ENCODE assay signal across 6 cellular contexts in genomic region chr22:50626856-50627451, GRCh38. TPM values are rescaled to one million over a fixed set of nuclear protein-coding genes. Genes with fewer than 3 reads are reported as not detected.
A peak's percentile ranks its signal among the peaks of the same experiment; 100 is the strongest.
DNase-seq lines count a peak whose midpoint lies in the region; ATAC-seq and TF ChIP-seq lines count a peak whose summit lies in the region.

No MANE protein-coding gene starts in this region.

- no peaks in the 10 kb centered on the region for H3K27me3 Mint-ChIP-seq in stimulated activated memory B cell treated with anti-CD40 and anti-IgM and Interleukin-4, amounts not matched to agents 10 μg/mL and 1 μg/mL and 100 μg/mL, for 72 hours

- no peak for DNase-seq in Panc1 (ENCODE audit: low read depth, low spot score)
- DNase-seq in fibroblast of lung (ENCODE audit: low read depth in 2 of 2): no peak
- no peak for DNase-seq in middle frontal gyrus (ENCODE audit: extremely low spot score, low spot score)
- no peak for DNase-seq in stimulated activated CD4-positive, alpha-beta T cell treated with anti-CD3 and anti-CD28 coated beads, Interleukin-4, amount 100 ng/mL, for 24 hours
- DNase-seq in OCI-M2 (lab: John Stamatoyannopoulos, UW; ENCODE audit: unreplicated experiment): no peak

- peak overlapping the region; percentile 83 for H3K4me2 ChIP-seq in fibroblast of lung (ENCODE audit: extremely low read depth, insufficient read depth, low read length)

- peak overlapping the region; percentile 79 for H3K4me3 Mint-ChIP-seq in stimulated activated memory B cell treated with anti-CD40 and anti-IgM and Interleukin-4, amounts not matched to agents 10 μg/mL and 1 μg/mL and 100 μg/mL, for 72 hours

- no peaks in the 10 kb centered on the region for H3K9me3 Mint-ChIP-seq in stimulated activated memory B cell treated with anti-CD40 and anti-IgM and Interleukin-4, amounts not matched to agents 10 μg/mL and 1 μg/mL and 100 μg/mL, for 72 hours

- CTCF ChIA-PET in Panc1 (lab: Charles Lee): no interaction called here

- peaks cover 34% of the 10 kb centered on the region for H3K4me1 Mint-ChIP-seq in stimulated activated memory B cell treated with anti-CD40 and anti-IgM and Interleukin-4, amounts not matched to agents 10 μg/mL and 1 μg/mL and 100 μg/mL, for 72 hours

- in situ Hi-C loops in Panc1 (cut with HindIII; ENCODE audit: low pct_unique_long_range_greater_than_20kb, low sequenced_read_pairs): no loop called here

- BruUV-seq in Panc1 (replicated peaks; lab: Mats Ljungman, UMichigan): no TSS peak

- H3K27ac ChIP-seq in Panc1 (ENCODE audit: low read length) (peak overlapping the region; percentile 81), fibroblast of lung (ENCODE audit: insufficient read depth, low read length) (no peak overlapping the region)

- H3K4me3 ChIP-seq in Panc1 (ENCODE audit: low read depth in 2 of 2, low read length in 2 of 2) (peak overlapping the region; percentile 82 to 85), fibroblast of lung (replicated peaks in 1 of 4; ENCODE audit: control extremely low read depth in 1 of 4, insufficient read depth in 1 of 4, low read depth in 3 of 4, low read length in 4 of 4) (peak overlapping the region; percentile 61 to 73 (median 68))

- no peak overlapping the region for H2AFZ ChIP-seq in fibroblast of lung (ENCODE audit: low read length)

- H3K36me3 Mint-ChIP-seq in stimulated activated memory B cell treated with anti-CD40 and anti-IgM and Interleukin-4, amounts not matched to agents 10 μg/mL and 1 μg/mL and 100 μg/mL, for 72 hours: no peaks in the 10 kb centered on the region

- no peaks in the 10 kb centered on the region for H4K20me1 ChIP-seq in fibroblast of lung (ENCODE audit: control insufficient read depth, extremely low read depth, insufficient read depth, low read length)

- peak overlapping the region; percentile 64 for H3K27ac Mint-ChIP-seq in stimulated activated memory B cell treated with anti-CD40 and anti-IgM and Interleukin-4, amounts not matched to agents 10 μg/mL and 1 μg/mL and 100 μg/mL, for 72 hours

- POLR2A ChIA-PET in Panc1 (lab: Charles Lee): no interaction called here

- TF ChIP-seq CTCF in Panc1 (IDR thresholded peaks at IDR 0.05): no peak
- no peak for TF ChIP-seq CTCF in fibroblast of lung (conservative IDR thresholded peaks at IDR 0.05 in 1 of 2, IDR thresholded peaks at IDR 0.05 in 1 of 2; ENCODE audit: low read depth in 1 of 2, low read length in 2 of 2)

- intact Hi-C loops in Panc1 (cut with micrococcal nuclease; ENCODE audit: unreplicated experiment): loop anchor here (1.0 kb wide), 1 partner anchor 64 kb away; no protein-coding TSS in a partner anchor

- H3K9ac ChIP-seq in fibroblast of lung (ENCODE audit: insufficient read depth, low read length): no peak overlapping the region

- no peaks in the 10 kb centered on the region; the same call in 1 of the 2 replicates for H3K36me3 ChIP-seq in Panc1 (ENCODE audit: control insufficient read depth, insufficient read depth, low read length)
- H3K36me3 ChIP-seq in fibroblast of lung (ENCODE audit: control insufficient read depth, insufficient read depth, low read length): peaks cover 2% of the 10 kb centered on the region

- H3K9me3 ChIP-seq in Panc1 (ENCODE audit: control insufficient read depth, insufficient read depth, low read depth, low read length): no peaks in the 10 kb centered on the region
- no peaks in the 10 kb centered on the region for H3K9me3 ChIP-seq in fibroblast of lung (ENCODE audit: control insufficient read depth, insufficient read depth, low read depth, low read length)

- H3K4me1 ChIP-seq in Panc1 (ENCODE audit: control insufficient read depth, insufficient read depth, low read length) (peaks cover 4% of the 10 kb centered on the region), fibroblast of lung (ENCODE audit: control insufficient read depth, extremely low read depth, insufficient read depth, low read length) (peaks cover 6% of the 10 kb centered on the region)

- no peaks in the 10 kb centered on the region for H3K79me2 ChIP-seq in fibroblast of lung (ENCODE audit: control insufficient read depth, insufficient read depth, low read length)

- ATAC-seq in Panc1: no peak
- no peak for ATAC-seq in stimulated activated memory B cell treated with anti-CD40 and anti-IgM and Interleukin-4, amounts not matched to agents 10 μg/mL and 1 μg/mL and 100 μg/mL, for 72 hours

- no peaks in the 10 kb centered on the region for H3K27me3 ChIP-seq in Panc1 (ENCODE audit: control insufficient read depth, insufficient read depth, low read length)
- H3K27me3 ChIP-seq in fibroblast of lung (ENCODE audit: control insufficient read depth, insufficient read depth, low read length): peaks cover 4% of the 10 kb centered on the region

RNA-seq across cellular contexts. Expression of gene ARSA, which starts 1.0 kb away (rescaled TPM):
- 43.8 TPM for total RNA-seq in Panc1 (2021; ENCODE audit: unreplicated experiment)
- 39.5 TPM for polyA plus RNA-seq in Panc1 (2012; ENCODE audit: insufficient read length)
- 16.7 and 19.5 TPM in 2 replicates for total RNA-seq in fibroblast of lung
- polyA plus RNA-seq in fibroblast of lung: 6.4 and 10.5 TPM in 2 replicates
- polyA plus RNA-seq in fibroblast of lung (2012): 17.2 and 25.9 TPM in 2 replicates
- 16.6 and 18.6 TPM in 2 replicates for polyA minus RNA-seq in fibroblast of lung (ENCODE audit: low replicate concordance)

RNA-seq across cellular contexts. Expression of gene MAPK8IP2, which starts 26.4 kb away (rescaled TPM):
- total RNA-seq in Panc1 (2021; ENCODE audit: unreplicated experiment) (38.4 TPM), fibroblast of lung (0.17 and 0.26 TPM in 2 replicates)
- 40.2 TPM for polyA plus RNA-seq in Panc1 (2012; ENCODE audit: insufficient read length)
- polyA plus RNA-seq in fibroblast of lung: 0.10 and 0.11 TPM in 2 replicates
- polyA plus RNA-seq in fibroblast of lung (2012): 0.18 and 0.34 TPM in 2 replicates
- polyA minus RNA-seq in fibroblast of lung (ENCODE audit: low replicate concordance): 0.41 and 0.67 TPM in 2 replicates

RNA-seq across cellular contexts. Expression of gene CHKB, which starts 44.3 kb away (rescaled TPM):
- total RNA-seq in Panc1 (2021; ENCODE audit: unreplicated experiment) (43.5 TPM), fibroblast of lung (15.2 and 22.8 TPM in 2 replicates)
- polyA plus RNA-seq in Panc1 (2012; ENCODE audit: insufficient read length): 33.1 TPM
- polyA plus RNA-seq in fibroblast of lung: 18.2 and 21.9 TPM in 2 replicates
- 17.9 and 22.5 TPM in 2 replicates for polyA plus RNA-seq in fibroblast of lung (2012)
- 18.2 and 23.8 TPM in 2 replicates for polyA minus RNA-seq in fibroblast of lung (ENCODE audit: low replicate concordance)

RNA-seq across cellular contexts. Expression of gene SHANK3, which starts 45.7 kb away (rescaled TPM):
- total RNA-seq in Panc1 (2021; ENCODE audit: unreplicated experiment) (7.6 TPM), fibroblast of lung (0.26 and 0.33 TPM in 2 replicates)
- 6.6 TPM for polyA plus RNA-seq in Panc1 (2012; ENCODE audit: insufficient read length)
- 0.12 and 0.17 TPM in 2 replicates for polyA plus RNA-seq in fibroblast of lung
- 0.48 and 0.53 TPM in 2 replicates for polyA plus RNA-seq in fibroblast of lung (2012)
- 0.07 and 0.08 TPM in 2 replicates for polyA minus RNA-seq in fibroblast of lung (ENCODE audit: low replicate concordance)

RNA-seq across cellular contexts. Expression of gene CPT1B, which starts 48.7 kb away (rescaled TPM):
- total RNA-seq in Panc1 (2021; ENCODE audit: unreplicated experiment) (18.4 TPM), fibroblast of lung (2.6 and 4.8 TPM in 2 replicates)
- polyA plus RNA-seq in Panc1 (2012; ENCODE audit: insufficient read length): 19.9 TPM
- polyA plus RNA-seq in fibroblast of lung: 0.70 and 0.82 TPM in 2 replicates
- polyA plus RNA-seq in fibroblast of lung (2012): 0.91 and 1.2 TPM in 2 replicates
- polyA minus RNA-seq in fibroblast of lung (ENCODE audit: low replicate concordance): 2.3 TPM in 1 of 2 replicates, not detected in the other

Comparison
In these comparisons a context has a peak if more than half of its experiments do, and no peak if none do; other contexts are left out.
1. RNA of gene MAPK8IP2, which starts 26.4 kb away (total RNA-seq): 38.4 TPM in Panc1 (single experiment); 0.17 to 0.26 TPM in fibroblast of lung; every median in the first group is over 10 times any median in the second.